1 cellular context compared by ENCODE assay signal in the genomic region with DNA sequence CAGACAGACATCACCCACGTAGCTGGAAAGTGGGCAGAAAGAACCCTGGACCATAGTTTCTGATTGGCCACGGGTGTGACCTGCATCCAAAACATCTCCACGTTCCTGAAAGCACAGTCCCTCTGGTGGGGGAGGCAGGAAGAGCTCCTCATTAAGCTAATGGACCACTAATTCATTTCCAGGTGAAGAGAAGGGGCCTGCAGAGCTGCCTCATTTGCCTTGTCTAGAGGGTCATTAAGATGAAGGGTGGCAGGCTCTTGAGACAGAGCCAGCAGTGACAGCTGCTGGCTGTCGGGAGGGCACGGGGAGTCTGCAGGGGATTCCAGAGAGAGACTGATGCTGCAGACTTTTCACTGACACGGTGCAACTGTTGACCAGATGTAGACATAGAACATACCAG.
TF ChIP-seq lines count a peak whose summit lies in the region.

No MANE protein-coding gene starts in this region.

TF ChIP-seq in GM23338, 12 proteins besides CTCF, POLR2A, EP300 and RAD21 (continued from another document):
- TF ChIP-seq, protein P1, sequence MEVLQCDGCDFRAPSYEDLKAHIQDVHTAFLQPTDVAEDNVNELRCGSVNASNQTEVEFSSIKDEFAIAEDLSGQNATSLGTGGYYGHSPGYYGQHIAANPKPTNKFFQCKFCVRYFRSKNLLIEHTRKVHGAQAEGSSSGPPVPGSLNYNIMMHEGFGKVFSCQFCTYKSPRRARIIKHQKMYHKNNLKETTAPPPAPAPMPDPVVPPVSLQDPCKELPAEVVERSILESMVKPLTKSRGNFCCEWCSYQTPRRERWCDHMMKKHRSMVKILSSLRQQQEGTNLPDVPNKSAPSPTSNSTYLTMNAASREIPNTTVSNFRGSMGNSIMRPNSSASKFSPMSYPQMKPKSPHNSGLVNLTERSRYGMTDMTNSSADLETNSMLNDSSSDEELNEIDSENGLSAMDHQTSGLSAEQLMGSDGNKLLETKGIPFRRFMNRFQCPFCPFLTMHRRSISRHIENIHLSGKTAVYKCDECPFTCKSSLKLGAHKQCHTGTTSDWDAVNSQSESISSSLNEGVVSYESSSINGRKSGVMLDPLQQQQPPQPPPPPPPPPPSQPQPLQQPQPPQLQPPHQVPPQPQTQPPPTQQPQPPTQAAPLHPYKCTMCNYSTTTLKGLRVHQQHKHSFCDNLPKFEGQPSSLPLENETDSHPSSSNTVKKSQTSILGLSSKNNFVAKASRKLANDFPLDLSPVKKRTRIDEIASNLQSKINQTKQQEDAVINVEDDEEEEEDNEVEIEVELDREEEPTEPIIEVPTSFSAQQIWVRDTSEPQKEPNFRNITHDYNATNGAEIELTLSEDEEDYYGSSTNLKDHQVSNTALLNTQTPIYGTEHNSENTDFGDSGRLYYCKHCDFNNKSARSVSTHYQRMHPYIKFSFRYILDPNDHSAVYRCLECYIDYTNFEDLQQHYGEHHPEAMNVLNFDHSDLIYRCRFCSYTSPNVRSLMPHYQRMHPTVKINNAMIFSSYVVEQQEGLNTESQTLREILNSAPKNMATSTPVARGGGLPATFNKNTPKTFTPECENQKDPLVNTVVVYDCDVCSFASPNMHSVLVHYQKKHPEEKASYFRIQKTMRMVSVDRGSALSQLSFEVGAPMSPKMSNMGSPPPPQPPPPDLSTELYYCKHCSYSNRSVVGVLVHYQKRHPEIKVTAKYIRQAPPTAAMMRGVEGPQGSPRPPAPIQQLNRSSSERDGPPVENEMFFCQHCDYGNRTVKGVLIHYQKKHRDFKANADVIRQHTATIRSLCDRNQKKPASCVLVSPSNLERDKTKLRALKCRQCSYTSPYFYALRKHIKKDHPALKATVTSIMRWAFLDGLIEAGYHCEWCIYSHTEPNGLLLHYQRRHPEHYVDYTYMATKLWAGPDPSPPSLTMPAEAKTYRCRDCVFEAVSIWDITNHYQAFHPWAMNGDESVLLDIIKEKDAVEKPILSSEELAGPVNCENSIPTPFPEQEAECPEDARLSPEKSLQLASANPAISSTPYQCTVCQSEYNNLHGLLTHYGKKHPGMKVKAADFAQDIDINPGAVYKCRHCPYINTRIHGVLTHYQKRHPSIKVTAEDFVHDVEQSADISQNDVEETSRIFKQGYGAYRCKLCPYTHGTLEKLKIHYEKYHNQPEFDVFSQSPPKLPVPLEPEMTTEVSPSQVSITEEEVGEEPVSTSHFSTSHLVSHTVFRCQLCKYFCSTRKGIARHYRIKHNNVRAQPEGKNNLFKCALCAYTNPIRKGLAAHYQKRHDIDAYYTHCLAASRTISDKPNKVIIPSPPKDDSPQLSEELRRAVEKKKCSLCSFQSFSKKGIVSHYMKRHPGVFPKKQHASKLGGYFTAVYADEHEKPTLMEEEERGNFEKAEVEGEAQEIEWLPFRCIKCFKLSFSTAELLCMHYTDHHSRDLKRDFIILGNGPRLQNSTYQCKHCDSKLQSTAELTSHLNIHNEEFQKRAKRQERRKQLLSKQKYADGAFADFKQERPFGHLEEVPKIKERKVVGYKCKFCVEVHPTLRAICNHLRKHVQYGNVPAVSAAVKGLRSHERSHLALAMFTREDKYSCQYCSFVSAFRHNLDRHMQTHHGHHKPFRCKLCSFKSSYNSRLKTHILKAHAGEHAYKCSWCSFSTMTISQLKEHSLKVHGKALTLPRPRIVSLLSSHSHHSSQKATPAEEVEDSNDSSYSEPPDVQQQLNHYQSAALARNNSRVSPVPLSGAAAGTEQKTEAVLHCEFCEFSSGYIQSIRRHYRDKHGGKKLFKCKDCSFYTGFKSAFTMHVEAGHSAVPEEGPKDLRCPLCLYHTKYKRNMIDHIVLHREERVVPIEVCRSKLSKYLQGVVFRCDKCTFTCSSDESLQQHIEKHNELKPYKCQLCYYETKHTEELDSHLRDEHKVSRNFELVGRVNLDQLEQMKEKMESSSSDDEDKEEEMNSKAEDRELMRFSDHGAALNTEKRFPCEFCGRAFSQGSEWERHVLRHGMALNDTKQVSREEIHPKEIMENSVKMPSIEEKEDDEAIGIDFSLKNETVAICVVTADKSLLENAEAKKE (CRISPR knock-in tag; IDR thresholded peaks at IDR 0.05) = no peak
- TF ChIP-seq, protein P2, sequence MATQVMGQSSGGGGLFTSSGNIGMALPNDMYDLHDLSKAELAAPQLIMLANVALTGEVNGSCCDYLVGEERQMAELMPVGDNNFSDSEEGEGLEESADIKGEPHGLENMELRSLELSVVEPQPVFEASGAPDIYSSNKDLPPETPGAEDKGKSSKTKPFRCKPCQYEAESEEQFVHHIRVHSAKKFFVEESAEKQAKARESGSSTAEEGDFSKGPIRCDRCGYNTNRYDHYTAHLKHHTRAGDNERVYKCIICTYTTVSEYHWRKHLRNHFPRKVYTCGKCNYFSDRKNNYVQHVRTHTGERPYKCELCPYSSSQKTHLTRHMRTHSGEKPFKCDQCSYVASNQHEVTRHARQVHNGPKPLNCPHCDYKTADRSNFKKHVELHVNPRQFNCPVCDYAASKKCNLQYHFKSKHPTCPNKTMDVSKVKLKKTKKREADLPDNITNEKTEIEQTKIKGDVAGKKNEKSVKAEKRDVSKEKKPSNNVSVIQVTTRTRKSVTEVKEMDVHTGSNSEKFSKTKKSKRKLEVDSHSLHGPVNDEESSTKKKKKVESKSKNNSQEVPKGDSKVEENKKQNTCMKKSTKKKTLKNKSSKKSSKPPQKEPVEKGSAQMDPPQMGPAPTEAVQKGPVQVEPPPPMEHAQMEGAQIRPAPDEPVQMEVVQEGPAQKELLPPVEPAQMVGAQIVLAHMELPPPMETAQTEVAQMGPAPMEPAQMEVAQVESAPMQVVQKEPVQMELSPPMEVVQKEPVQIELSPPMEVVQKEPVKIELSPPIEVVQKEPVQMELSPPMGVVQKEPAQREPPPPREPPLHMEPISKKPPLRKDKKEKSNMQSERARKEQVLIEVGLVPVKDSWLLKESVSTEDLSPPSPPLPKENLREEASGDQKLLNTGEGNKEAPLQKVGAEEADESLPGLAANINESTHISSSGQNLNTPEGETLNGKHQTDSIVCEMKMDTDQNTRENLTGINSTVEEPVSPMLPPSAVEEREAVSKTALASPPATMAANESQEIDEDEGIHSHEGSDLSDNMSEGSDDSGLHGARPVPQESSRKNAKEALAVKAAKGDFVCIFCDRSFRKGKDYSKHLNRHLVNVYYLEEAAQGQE (IDR thresholded peaks at IDR 0.05; ENCODE audit: unreplicated experiment) = no peak
- TF ChIP-seq, protein P3, sequence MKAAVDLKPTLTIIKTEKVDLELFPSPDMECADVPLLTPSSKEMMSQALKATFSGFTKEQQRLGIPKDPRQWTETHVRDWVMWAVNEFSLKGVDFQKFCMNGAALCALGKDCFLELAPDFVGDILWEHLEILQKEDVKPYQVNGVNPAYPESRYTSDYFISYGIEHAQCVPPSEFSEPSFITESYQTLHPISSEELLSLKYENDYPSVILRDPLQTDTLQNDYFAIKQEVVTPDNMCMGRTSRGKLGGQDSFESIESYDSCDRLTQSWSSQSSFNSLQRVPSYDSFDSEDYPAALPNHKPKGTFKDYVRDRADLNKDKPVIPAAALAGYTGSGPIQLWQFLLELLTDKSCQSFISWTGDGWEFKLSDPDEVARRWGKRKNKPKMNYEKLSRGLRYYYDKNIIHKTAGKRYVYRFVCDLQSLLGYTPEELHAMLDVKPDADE (IDR thresholded peaks at IDR 0.05) = no peak
- TF ChIP-seq EZH2phosphoT487 (IDR thresholded peaks at IDR 0.05; ENCODE audit: unreplicated experiment) (no peak), CREB1 (CRISPR knock-in tag; IDR thresholded peaks at IDR 0.05; ENCODE audit: low read depth) (no peak), STAT1 (IDR thresholded peaks at IDR 0.05; ENCODE audit: unreplicated experiment) (no peak), ZNF331 (CRISPR knock-in tag; IDR thresholded peaks at IDR 0.05; ENCODE audit: low read depth) (no peak)
